ENCODE assay signal across 15 cellular contexts in genomic region chr22:33758125-33758483, GRCh38.
"Had no signal": no experiment of that assay in that cellular context is flagged by ENCODE, and none has a peak within 500 bp of the region (broad histone marks: within the 10 kb centered on the region; RNA-seq: fewer than 3 reads in every experiment).

No MANE protein-coding gene starts in this region.

- H3K4me1 ChIP-seq: adrenal gland, gastroesophageal sphincter, pancreas, thyroid gland had no signal

- H3K27me3 ChIP-seq: adrenal gland, gastroesophageal sphincter, hepatocyte, pancreas, thyroid gland had no signal

- H3K27ac ChIP-seq: adrenal gland, gastroesophageal sphincter, hepatocyte, pancreas, thyroid gland had no signal

- H3K4me3 ChIP-seq: adrenal gland, gastroesophageal sphincter, hepatocyte, lung, pancreas, thyroid gland had no signal

- DNase-seq: activated CD4-positive, alpha-beta T cell treated with anti-CD3 and anti-CD28 coated beads for 48 hours; activated CD8-positive, alpha-beta memory T cell treated with anti-CD3 and anti-CD28 coated beads, Interleukin-2, amount 50 U/mL, for 4 hours; activated CD8-positive, alpha-beta T cell treated with anti-CD3 and anti-CD28 coated beads for 36 hours; activated effector memory CD4-positive, alpha-beta T cell treated with anti-CD3 and anti-CD28 coated beads, Interleukin-2, amount 50 U/mL, for 16 hours; activated T-cell treated with anti-CD3 and anti-CD28 coated beads, Interleukin-2, amount 50 U/mL, for 48 hours; kidney glomerular epithelial cell; stimulated activated CD4-positive, alpha-beta T cell treated with anti-CD3 and anti-CD28 coated beads, Interleukin-2, amount 100 ng/mL, for 48 hours; T-helper 17 cell; thyroid gland had no signal

- ATAC-seq: activated CD8-positive, alpha-beta T cell treated with anti-CD3 and anti-CD28 coated beads for 36 hours; gastroesophageal sphincter; stimulated activated memory B cell treated with anti-CD40 and anti-IgM and Interleukin-4, amounts not matched to agents 10 μg/mL and 1 μg/mL and 100 μg/mL, for 72 hours; T-helper 17 cell had no signal

- H2AFZ ChIP-seq: hepatocyte had no signal

- H3K36me3 ChIP-seq: adrenal gland, pancreas, thyroid gland had no signal

- H3K9me3 ChIP-seq: adrenal gland, gastroesophageal sphincter, pancreas, thyroid gland had no signal

- H3K4me2 ChIP-seq: hepatocyte had no signal
